10 cellular contexts compared by ENCODE assay signal in the genomic region with DNA sequence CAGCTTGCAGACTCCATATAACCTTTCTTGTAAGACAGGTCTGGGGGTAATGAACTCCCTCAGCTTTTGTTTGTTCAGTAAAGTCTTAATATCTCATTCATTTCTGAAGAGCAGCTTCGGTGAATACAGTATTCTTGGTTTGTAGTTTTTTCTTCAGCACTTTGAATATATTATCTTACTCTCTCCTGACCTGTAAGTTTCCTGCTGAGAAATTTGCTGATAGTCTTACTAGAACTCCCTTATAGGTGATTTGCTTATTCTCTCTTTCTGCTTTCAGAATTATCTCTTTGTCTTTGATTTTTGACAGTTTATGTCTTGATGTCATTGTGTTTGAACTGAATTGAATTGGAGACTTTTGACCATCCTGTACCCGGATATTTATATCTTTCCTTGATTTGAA. TPM values are rescaled to one million over a fixed set of nuclear protein-coding genes. Genes with fewer than 3 reads are reported as not detected.
"Had no signal": no experiment of that assay in that cellular context is flagged by ENCODE, and none has a peak within 500 bp of the region (broad histone marks: within the 10 kb centered on the region; RNA-seq: fewer than 3 reads in every experiment).

No MANE protein-coding gene starts in this region.

- H3K4me3 ChIP-seq: GM23248, GM23338, HAP-1 had no signal

- H3K27ac Mint-ChIP-seq: GM23338, H9, HFFc6 had no signal

- ATAC-seq: GM23338, HCT116 had no signal

- DNase-seq: GM23248, GOT3, H7, H9, HCEC 1CT, HFFc6 had no signal

- H3K36me3 ChIP-seq: HAP-1 had no signal

- H3K4me3 Mint-ChIP-seq: GM23338, H9, HFFc6 had no signal

- H3K4me1 Mint-ChIP-seq: GM23338, H9 had no signal

- H3K4me1 ChIP-seq: HAP-1 had no signal

- H3K9me3 ChIP-seq: HAP-1 had no signal

- H3K27ac ChIP-seq: GM23248 had no signal

RNA-seq across cellular contexts. Expression of a gene that starts 35.3 kb away (rescaled TPM):
- total RNA-seq: GM23248, H4, HFFc6 had no signal

RNA-seq across cellular contexts. Expression of a gene that starts 54.3 kb away (rescaled TPM):
- total RNA-seq: GM23248, H4, HFFc6 had no signal
